8 cellular contexts compared by ENCODE assay signal in genomic region chr5:142108432-142109355, GRCh38. TPM values are rescaled to one million over a fixed set of nuclear protein-coding genes. Genes with fewer than 3 reads are reported as not detected.
A peak's percentile ranks its signal among the peaks of the same experiment; 100 is the strongest.
DNase-seq lines count a peak whose midpoint lies in the region; ATAC-seq and TF ChIP-seq lines count a peak whose summit lies in the region.

NDFIP1 (plus strand) TSS chr5:142108779; CDS start chr5:142108975, 196 bp downstream.

- peaks cover 30% of the 10 kb centered on the region for H3K4me1 Mint-ChIP-seq in chondrocyte (ENCODE audit: low read depth)

- H3K27ac Mint-ChIP-seq in chondrocyte (ENCODE audit: unreplicated experiment): peak within 1 kb of the TSS; percentile 97

- peak within 1 kb of the TSS; percentile 99 for H3K4me3 Mint-ChIP-seq in chondrocyte (ENCODE audit: unreplicated experiment)

- TF ChIP-seq CTCF in chondrocyte (IDR thresholded peaks at IDR 0.05): peak; percentile 22

- DNase-seq in ACHN (peak; percentile 79), NCI-H345 (lab: John Stamatoyannopoulos, UW) (peak; percentile 81), chondrocyte (ENCODE audit: low spot score) (peak; percentile 94), kidney tubule cell (ENCODE audit: low spot score) (peak; percentile 86)
- peak; percentile 74 for DNase-seq in activated CD4-positive, alpha-beta T cell treated with anti-CD3 and anti-CD28 coated beads for 24 hours (ENCODE audit: low read depth in 2 of 2)
- DNase-seq in stimulated activated CD4-positive, alpha-beta T cell treated with anti-CD3 and anti-CD28 coated beads, Interleukin-1b, Interleukin-23, amount 100 ng/mL, for 1 hour (ENCODE audit: low read depth in 2 of 2): peak; percentile 63 to 68

- ATAC-seq in GM18861 (IDR thresholded peaks at IDR 0.05; ENCODE audit: unreplicated experiment): peak; percentile 87
- peak; percentile 95 for ATAC-seq in HG03066 (IDR thresholded peaks at IDR 0.05; ENCODE audit: low read depth, unreplicated experiment)

- no peaks in the 10 kb centered on the region for H3K9me3 Mint-ChIP-seq in chondrocyte (ENCODE audit: low read depth)

- in situ Hi-C loops in ACHN (cut with HindIII; ENCODE audit: low pct_ligation_motif_present, low pct_unique_long_range_greater_than_20kb, low sequenced_read_pairs): no loop called here

- H3K36me3 Mint-ChIP-seq in chondrocyte (ENCODE audit: low read depth): no peaks in the 10 kb centered on the region

- no peaks in the 10 kb centered on the region for H3K27me3 Mint-ChIP-seq in chondrocyte (ENCODE audit: low read depth)

RNA-seq across cellular contexts. Expression of gene NDFIP1, which starts in this region (rescaled TPM):
- total RNA-seq in chondrocyte: 62.1 to 64.2 TPM (median 63.8 TPM) in 3 replicates

Comparison
In these comparisons a context has a peak if more than half of its experiments do, and no peak if none do; other contexts are left out.
1. Peak in every context shown above with its lines: DNase-seq and ATAC-seq.